16 cellular contexts compared by ENCODE assay signal in genomic region chr16:89143911-89144675, GRCh38. TPM values are rescaled to one million over a fixed set of nuclear protein-coding genes. Genes with fewer than 3 reads are reported as not detected.
DNase-seq lines count a peak whose midpoint lies in the region; TF ChIP-seq lines count a peak whose summit lies in the region.
"Had no signal": no experiment of that assay in that cellular context is flagged by ENCODE, and none has a peak within 500 bp of the region (broad histone marks: within the 10 kb centered on the region; RNA-seq: fewer than 3 reads in every experiment).

No MANE protein-coding gene starts in this region.

- H3K4me1 ChIP-seq in BLaER1 (no peaks in the 10 kb centered on the region), trophoblast cell (ENCODE audit: control insufficient read depth in 1 of 2, insufficient read depth in 2 of 2, low read length in 2 of 2) (no peaks in the 10 kb centered on the region)
- H3K4me1 ChIP-seq: BE2C had no signal

- peaks cover 15% of the 10 kb centered on the region for H3K36me3 Mint-ChIP-seq in glutamatergic neuron (ENCODE audit: unreplicated experiment)

- H4K20me1 ChIP-seq in BLaER1, result 0 out of 2 replicates have a peak, but pooled peaks cover 8% of the 10 kb centered on the region

- no peaks in the 10 kb centered on the region for H3K79me2 ChIP-seq in trophoblast cell (ENCODE audit: control insufficient read depth, insufficient read depth, low read length, poor library complexity)

- no peak overlapping the region for H3K27ac Mint-ChIP-seq in glutamatergic neuron (ENCODE audit: unreplicated experiment)

- H3K4me3 ChIP-seq in BLaER1, result no peak overlapping the region
- H3K4me3 ChIP-seq in GM06990 (replicated peaks; ENCODE audit: low read depth, low read length), result no peak overlapping the region
- peak overlapping the region; percentile 20 for H3K4me3 ChIP-seq in trophoblast cell (ENCODE audit: low read depth, low read length)

- H2BK120ac ChIP-seq in trophoblast cell (ENCODE audit: insufficient read depth, low read length, poor library complexity), result no peak overlapping the region

- H2BK5ac ChIP-seq in trophoblast cell (ENCODE audit: low read depth, low read length, poor library complexity), result no peak overlapping the region

- H3K27me3 Mint-ChIP-seq in glutamatergic neuron (ENCODE audit: unreplicated experiment), result peaks cover 3% of the 10 kb centered on the region

- H3K79me1 ChIP-seq in trophoblast cell (ENCODE audit: low read length), result no peaks in the 10 kb centered on the region

- H3K14ac ChIP-seq in trophoblast cell (ENCODE audit: low read length), result no peak overlapping the region

- DNase-seq in GM06990 (ENCODE audit: extremely low read depth, insufficient read length) (peak; percentile 9), glutamatergic neuron (peak; percentile 8), trophoblast cell (no peak), occipital lobe (lab: John Stamatoyannopoulos, UW) (no peak), HT-29 (ENCODE audit: low spot score) (no peak), NOMO-1 treated with DMSO at 0.1 percent for 48 hours (lab: John Stamatoyannopoulos, UW; ENCODE audit: unreplicated experiment) (no peak)
- DNase-seq: BE2C, DMS 273 treated with DMSO at 0.1 percent for 48 hours, H9, MM.1S, NCI-H1105, NCI-H187 treated with DMSO at 0.1 percent for 48 hours, NCI-H446, NCI-H748 treated with DMSO at 0.1 percent for 48 hours, SHP77 treated with DMSO at 0.1 percent for 48 hours had no signal

- H2AK5ac ChIP-seq in trophoblast cell (ENCODE audit: low read length), result no peak overlapping the region

- no peak for TF ChIP-seq CTCF in GM06990 (IDR thresholded peaks at IDR 0.05; ENCODE audit: insufficient read depth, low read length, poor library complexity, severe bottlenecking)
- no peak for TF ChIP-seq CTCF in glutamatergic neuron (IDR thresholded peaks at IDR 0.05; ENCODE audit: partially characterized antibody, unreplicated experiment)

- H3K27ac ChIP-seq in BLaER1 (no peak overlapping the region), trophoblast cell (ENCODE audit: low read depth, low read length) (no peak overlapping the region)

- H4K91ac ChIP-seq in trophoblast cell (ENCODE audit: low read depth, low read length), result no peak overlapping the region

- WGBS in trophoblast cell (ENCODE audit: extremely low coverage, insufficient coverage, insufficient read length), result no CpG with 5 or more reads among the region's 22 CpGs

- H3K4me2 ChIP-seq in BLaER1 (no peak overlapping the region), trophoblast cell (ENCODE audit: low read length) (no peak overlapping the region)

- H3K27me3 ChIP-seq in BLaER1 (no peaks in the 10 kb centered on the region), GM06990 (replicated peaks; ENCODE audit: control insufficient read depth, insufficient read depth, low read length) (no peaks in the 10 kb centered on the region), trophoblast cell (ENCODE audit: insufficient read depth, low read length) (no peaks in the 10 kb centered on the region)
- H3K27me3 ChIP-seq: BE2C had no signal

- H2BK12ac ChIP-seq in trophoblast cell (ENCODE audit: low read length), result no peak overlapping the region

- no peak overlapping the region for H3K23ac ChIP-seq in trophoblast cell (ENCODE audit: low read length)

- H4K8ac ChIP-seq in trophoblast cell (ENCODE audit: low read depth, low read length), result no peak overlapping the region

- H4K12ac ChIP-seq in trophoblast cell (ENCODE audit: low read depth, low read length), result no peak overlapping the region

- 0 out of 2 replicates have a peak overlapping the region, but pooled peaks have one; percentile 15 for H3K9ac ChIP-seq in BLaER1
- H3K9ac ChIP-seq in trophoblast cell (ENCODE audit: low read length), result no peak overlapping the region

- H3K36me3 ChIP-seq in BLaER1 (peaks cover 95% of the 10 kb centered on the region), GM06990 (ENCODE audit: control insufficient read depth, insufficient read depth, low read length) (peaks cover 30% of the 10 kb centered on the region), trophoblast cell (ENCODE audit: control insufficient read depth in 1 of 2, insufficient read depth in 2 of 2, low read length in 2 of 2) (peaks cover 46 to 60% of the 10 kb centered on the region in 2 experiments)

- no peak overlapping the region for H2AFZ ChIP-seq in trophoblast cell (ENCODE audit: insufficient read depth, low read length, poor library complexity)

- H3K9me3 ChIP-seq in BLaER1 (peaks cover 34% of the 10 kb centered on the region), trophoblast cell (ENCODE audit: insufficient read depth, low read depth, low read length) (peaks cover 2% of the 10 kb centered on the region)
- H3K9me3 ChIP-seq: BE2C had no signal

- no peak overlapping the region for H3K18ac ChIP-seq in trophoblast cell (ENCODE audit: low read length)

- H3K4me1 Mint-ChIP-seq in glutamatergic neuron (ENCODE audit: low read depth, unreplicated experiment), result no peaks in the 10 kb centered on the region
- H3K4me1 Mint-ChIP-seq: H9 had no signal

- H3K9me3 Mint-ChIP-seq in glutamatergic neuron (ENCODE audit: unreplicated experiment), result peaks cover 5% of the 10 kb centered on the region

- no peak overlapping the region for H3K4ac ChIP-seq in trophoblast cell (ENCODE audit: low read depth, low read length)

- no peak overlapping the region for H3K4me3 Mint-ChIP-seq in glutamatergic neuron (ENCODE audit: unreplicated experiment)
- H3K4me3 Mint-ChIP-seq: H9 had no signal

RNA-seq across cellular contexts. Expression of gene CDH15, which starts 27.5 kb away (rescaled TPM):
- total RNA-seq in glutamatergic neuron (ENCODE audit: unreplicated experiment), result 12.6 TPM
- polyA plus RNA-seq in trophoblast cell (2013), result 0.07 and 0.10 TPM in 2 replicates
- 0.16 TPM for total RNA-seq in occipital lobe
- not detected in 2 replicates for total RNA-seq in HT-29 (2014; rRNA removed; shearing (Covaris generic))

RNA-seq across cellular contexts. Expression of gene ACSF3, which starts 50.4 kb away (rescaled TPM):
- total RNA-seq in glutamatergic neuron (ENCODE audit: unreplicated experiment) (29.3 TPM), occipital lobe (16.2 TPM)
- polyA plus RNA-seq in trophoblast cell (2013), result 8.7 and 8.8 TPM in 2 replicates
- 41.3 and 43.5 TPM in 2 replicates for total RNA-seq in HT-29 (2014; rRNA removed; shearing (Covaris generic))

RNA-seq across cellular contexts. Expression of gene SLC22A31, which starts 56.2 kb away (rescaled TPM):
- total RNA-seq in glutamatergic neuron (ENCODE audit: unreplicated experiment), result 3.9 TPM
- polyA plus RNA-seq in trophoblast cell (2013), result 2.1 and 2.2 TPM in 2 replicates
- not detected for total RNA-seq in occipital lobe
- total RNA-seq in HT-29 (2014; rRNA removed; shearing (Covaris generic)), result not detected in 2 replicates

Comparison
In these comparisons a context has a peak if more than half of its experiments do, and no peak if none do; other contexts are left out.
1. DNase-seq: peak in GM06990 (single experiment) and glutamatergic neuron (single experiment); none in trophoblast cell (0 of 2), occipital lobe (single experiment), HT-29 (single experiment) and NOMO-1 treated with DMSO at 0.1 percent for 48 hours (single experiment).
2. RNA of gene CDH15, which starts 27.5 kb away (total RNA-seq): 12.6 TPM in glutamatergic neuron (single experiment); 0.16 TPM in occipital lobe (single experiment) and not detected in HT-29; every median in the first group is over 10 times any median in the second.